18 cellular contexts compared by ENCODE assay signal in genomic region chr11:84566681-84567080, GRCh38.
A peak's percentile ranks its signal among the peaks of the same experiment; 100 is the strongest.
DNase-seq lines count a peak whose midpoint lies in the region; FAIRE-seq and TF ChIP-seq lines count a peak whose summit lies in the region.
"Had no signal": no experiment of that assay in that cellular context is flagged by ENCODE, and none has a peak within 500 bp of the region (broad histone marks: within the 10 kb centered on the region; RNA-seq: fewer than 3 reads in every experiment).

No MANE protein-coding gene starts in this region.

- H3K4me1 ChIP-seq in OCI-LY7 (ENCODE audit: insufficient read depth, low read length, poor library complexity, severe bottlenecking) = peaks cover 35% of the 10 kb centered on the region
- no peaks in the 10 kb centered on the region for H3K4me1 ChIP-seq in astrocyte (ENCODE audit: insufficient read depth, low read length)

- H3K4me3 ChIP-seq in OCI-LY7 (ENCODE audit: low read depth, low read length, poor library complexity, severe bottlenecking) (peak overlapping the region; percentile 27), astrocyte (ENCODE audit: insufficient read depth, low read depth, low read length) (no peak overlapping the region)
- H3K4me3 ChIP-seq: K562 had no signal

- intact Hi-C loops in OCI-LY7 (cut with micrococcal nuclease; ENCODE audit: unreplicated experiment) = no loop called here

- H2AFZ ChIP-seq in OCI-LY7 (ENCODE audit: low read length) (peak overlapping the region; percentile 92), astrocyte (ENCODE audit: low read depth, low read length) (no peak overlapping the region)

- no peak for TF ChIP-seq CTCF in OCI-LY7 (conservative IDR thresholded peaks at IDR 0.05; ENCODE audit: low read length)
- no peak for TF ChIP-seq CTCF in astrocyte (IDR thresholded peaks at IDR 0.05; ENCODE audit: insufficient read depth, low read depth, low read length)

- no peak for FAIRE-seq in astrocyte (lab: Jason Lieb, UNC)
- FAIRE-seq: A204.1, K562 had no signal

- no peaks in the 10 kb centered on the region for H3K36me3 Mint-ChIP-seq in astrocyte (ENCODE audit: low read depth, unreplicated experiment)
- H3K36me3 Mint-ChIP-seq: CD4-positive, CD25-positive, alpha-beta regulatory T cell had no signal

- H3K9me3 ChIP-seq in OCI-LY7 (ENCODE audit: low read length) = no peaks in the 10 kb centered on the region
- no peaks in the 10 kb centered on the region for H3K9me3 ChIP-seq in astrocyte (ENCODE audit: insufficient read depth, low read depth, low read length)

- H3K27me3 Mint-ChIP-seq in astrocyte (ENCODE audit: low read depth, unreplicated experiment) = peaks cover 2% of the 10 kb centered on the region
- H3K27me3 Mint-ChIP-seq: CD4-positive, CD25-positive, alpha-beta regulatory T cell had no signal

- no peaks in the 10 kb centered on the region for H3K79me2 ChIP-seq in OCI-LY7 (ENCODE audit: insufficient read depth, low read depth, low read length)
- no peaks in the 10 kb centered on the region for H3K79me2 ChIP-seq in astrocyte (ENCODE audit: insufficient read depth, low read length)

- no peak overlapping the region for H3K4me3 Mint-ChIP-seq in astrocyte (ENCODE audit: unreplicated experiment)
- H3K4me3 Mint-ChIP-seq: CD4-positive, CD25-positive, alpha-beta regulatory T cell; HFFc6 had no signal

- H3K36me3 ChIP-seq in OCI-LY7 (ENCODE audit: insufficient read depth, low read length) (no peaks in the 10 kb centered on the region), astrocyte (ENCODE audit: insufficient read depth, low read length) (no peaks in the 10 kb centered on the region)

- H3K27ac ChIP-seq in OCI-LY7 (ENCODE audit: low read depth, low read length, poor library complexity, severe bottlenecking) (peak overlapping the region; percentile 80), astrocyte (ENCODE audit: low read depth, low read length) (no peak overlapping the region)

- no peaks in the 10 kb centered on the region for H3K27me3 ChIP-seq in astrocyte (ENCODE audit: insufficient read depth, low read length)

- H3K4me1 Mint-ChIP-seq in astrocyte (ENCODE audit: low read depth, unreplicated experiment) = peaks cover 9% of the 10 kb centered on the region
- H3K4me1 Mint-ChIP-seq: CD4-positive, CD25-positive, alpha-beta regulatory T cell had no signal

- H3K9me2 ChIP-seq in OCI-LY7 (ENCODE audit: insufficient read depth, low read length) = no peaks in the 10 kb centered on the region

- POLR2A ChIA-PET in OCI-LY7 (lab: Charles Lee) = interaction anchor here (0.6 to 1.4 kb wide), 6 partner anchors 10 to 1952 kb away, joined by 3 read pairs; no protein-coding TSS in a partner anchor

- CTCF ChIA-PET in OCI-LY7 (lab: Charles Lee; ENCODE audit: unreplicated experiment) = no interaction called here

- peak overlapping the region; percentile 60 for H3K4me2 ChIP-seq in OCI-LY7 (ENCODE audit: low read length)
- no peak overlapping the region for H3K4me2 ChIP-seq in astrocyte (ENCODE audit: low read length)

- no peak overlapping the region for H3K27ac Mint-ChIP-seq in astrocyte (ENCODE audit: unreplicated experiment)
- H3K27ac Mint-ChIP-seq: CD4-positive, CD25-positive, alpha-beta regulatory T cell; HFFc6 had no signal

- no TSS peak for BruUV-seq in OCI-LY7 (replicated peaks; lab: Mats Ljungman, UMichigan)

- no peaks in the 10 kb centered on the region for H4K20me1 ChIP-seq in OCI-LY7 (ENCODE audit: insufficient read depth, low read length)
- H4K20me1 ChIP-seq in astrocyte (ENCODE audit: insufficient read depth, low read length) = no peaks in the 10 kb centered on the region

- DNase-seq in SKM-1 treated with dmso at 0.1 percent for 144 hours (lab: John Stamatoyannopoulos, UW; ENCODE audit: unreplicated experiment) (peak; percentile 15), SKM-1 (lab: John Stamatoyannopoulos, UW; ENCODE audit: unreplicated experiment) (no peak), OCI-LY7 (ENCODE audit: low spot score) (peak; percentile 82), astrocyte (ENCODE audit: low read depth) (peak; percentile 19), NCI-H446 treated with DMSO at 0.1 percent for 48 hours (lab: John Stamatoyannopoulos, UW) (no peak), NCI-H146 (lab: John Stamatoyannopoulos, UW) (no peak), hepatic stellate cell (ENCODE audit: low spot score) (no peak)
- DNase-seq in activated CD4-positive, alpha-beta T cell treated with anti-CD3 and anti-CD28 coated beads, Interleukin-2, amount 50 U/mL, for 1 hour = no peak
- DNase-seq: CD4-positive, CD25-positive, alpha-beta regulatory T cell; H7; HFFc6; NCI-H1105; NCI-H2081; NCI-H69; NK-92 treated with Interleukin-12 subunit alpha and Interleukin-12 subunit beta, amount 100 ng/mL, for 24 hours; Right ventricle myocardium superior had no signal

- no peaks in the 10 kb centered on the region for H3K9me3 Mint-ChIP-seq in astrocyte (ENCODE audit: unreplicated experiment)
- H3K9me3 Mint-ChIP-seq: HFFc6 had no signal

- H3K9ac ChIP-seq in astrocyte (ENCODE audit: low read length) = no peak overlapping the region

Comparison
In these comparisons a context has a peak if more than half of its experiments do, and no peak if none do; other contexts are left out.
1. DNase-seq: peak in SKM-1 treated with dmso at 0.1 percent for 144 hours (single experiment), OCI-LY7 (single experiment) and astrocyte (single experiment); none in SKM-1 (single experiment), activated CD4-positive, alpha-beta T cell treated with anti-CD3 and anti-CD28 coated beads, Interleukin-2, amount 50 U/mL, for 1 hour (single experiment), NCI-H446 treated with DMSO at 0.1 percent for 48 hours (single experiment), NCI-H146 (single experiment) and hepatic stellate cell (single experiment).